In the genomic region with DNA sequence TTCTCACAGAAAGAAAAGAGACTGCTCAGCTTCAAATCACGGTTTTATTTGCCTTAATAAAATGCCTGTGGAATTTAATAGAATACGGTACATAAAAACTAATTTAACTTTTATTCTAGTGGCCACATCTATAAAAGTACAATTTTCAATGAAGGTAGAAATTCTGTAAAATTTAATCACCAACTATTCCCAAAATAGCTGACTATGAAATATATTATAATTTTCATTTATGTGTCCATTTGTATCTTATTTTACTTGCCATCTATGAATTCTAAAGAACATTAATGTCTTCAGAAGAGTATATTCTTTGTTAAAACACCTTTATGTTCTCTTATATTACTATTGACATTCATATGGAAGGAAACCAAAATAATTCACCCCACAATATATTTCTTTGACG, we compare ENCODE assay signal across 31 cellular contexts.
"Had no signal": no experiment of that assay in that cellular context is flagged by ENCODE, and none has a peak within 500 bp of the region (broad histone marks: within the 10 kb centered on the region; RNA-seq: fewer than 3 reads in every experiment).

No MANE protein-coding gene starts in this region.

- ATAC-seq: activated CD4-positive, CD25-positive, alpha-beta regulatory T cell treated with anti-CD3 and anti-CD28 coated beads, Interleukin-2, amount 50 U/mL, for 24 hours; activated CD8-positive, alpha-beta memory T cell treated with anti-CD3 and anti-CD28 coated beads, Interleukin-2, amount 10 ng/mL, durations not matched to agents 7 days and 5 days; activated CD8-positive, alpha-beta T cell treated with anti-CD3 and anti-CD28 coated beads, Interleukin-2, amount 10 ng/mL, durations not matched to agents 7 days and 5 days; activated naive CD8-positive, alpha-beta T cell treated with anti-CD3 and anti-CD28 coated beads, Interleukin-2, amount 50 U/mL, for 24 hours; body of pancreas; effector memory CD8-positive, alpha-beta T cell; foreskin keratinocyte; gastroesophageal sphincter; heart right ventricle; T-helper 17 cell had no signal

- H3K36me3 ChIP-seq: adrenal gland, esophagus muscularis mucosa, gastroesophageal sphincter, heart right ventricle, WERI-Rb-1 had no signal

- H3K4me1 ChIP-seq: adrenal gland, foreskin keratinocyte, gastroesophageal sphincter had no signal

- DNase-seq: activated B cell treated with CpG ODN at 0.5 μM for 24 hours; activated CD4-positive, alpha-beta memory T cell treated with anti-CD3 and anti-CD28 coated beads for 36 hours; activated CD4-positive, alpha-beta T cell treated with anti-CD3 and anti-CD28 coated beads for 48 hours; activated CD4-positive, alpha-beta T cell treated with anti-CD3 and anti-CD28 coated beads, Interleukin-2, amount 50 U/mL, for 1 hour; activated CD8-positive, alpha-beta memory T cell treated with anti-CD3 and anti-CD28 coated beads, Interleukin-2, amount 10 ng/mL, durations not matched to agents 7 days and 5 days; activated CD8-positive, alpha-beta memory T cell treated with anti-CD3 and anti-CD28 coated beads, Interleukin-2, amount 50 U/mL, for 4 hours; activated CD8-positive, alpha-beta T cell treated with anti-CD3 and anti-CD28 coated beads, Interleukin-2, amount 10 ng/mL, durations not matched to agents 7 days and 5 days; activated effector memory CD4-positive, alpha-beta T cell treated with anti-CD3 and anti-CD28 coated beads, Interleukin-2, amount 50 U/mL, for 16 hours; activated naive CD4-positive, alpha-beta T cell treated with anti-CD3 and anti-CD28 coated beads for 36 hours; activated naive CD8-positive, alpha-beta T cell treated with anti-CD3 and anti-CD28 coated beads for 36 hours; activated naive CD8-positive, alpha-beta T cell treated with anti-CD3 and anti-CD28 coated beads, Interleukin-2, amount 50 U/mL, for 24 hours; activated T-cell treated with anti-CD3 and anti-CD28 coated beads, Interleukin-2, amount 50 U/mL, for 1 hour; activated T-cell treated with anti-CD3 and anti-CD28 coated beads, Interleukin-2, amount 50 U/mL, for 48 hours; adrenal gland; amygdala; aorta; body of pancreas; caudate nucleus; cortex of kidney; dermis blood vessel endothelial cell; effector CD4-positive, alpha-beta T cell; effector memory CD8-positive, alpha-beta T cell; erythroblast; foreskin keratinocyte; heart right ventricle; T-helper 17 cell; T1000; WERI-Rb-1 had no signal

- H3K9me3 ChIP-seq: adrenal gland had no signal

- H3K4me3 ChIP-seq: adrenal gland, body of pancreas, esophagus muscularis mucosa, gastroesophageal sphincter, heart right ventricle had no signal

- H3K27me3 ChIP-seq: adrenal gland, body of pancreas, esophagus muscularis mucosa, foreskin keratinocyte, gastroesophageal sphincter, heart right ventricle had no signal

- H3K27ac ChIP-seq: adrenal gland, body of pancreas, esophagus muscularis mucosa, foreskin keratinocyte, gastroesophageal sphincter, heart right ventricle, WERI-Rb-1 had no signal
